20 cellular contexts compared by ENCODE assay signal in genomic region chr6:38571721-38572120, GRCh38.
DNase-seq lines count a peak whose midpoint lies in the region; ATAC-seq and TF ChIP-seq lines count a peak whose summit lies in the region.
"Had no signal": no experiment of that assay in that cellular context is flagged by ENCODE, and none has a peak within 500 bp of the region (broad histone marks: within the 10 kb centered on the region; RNA-seq: fewer than 3 reads in every experiment).

No MANE protein-coding gene starts in this region.

- H3K27ac Mint-ChIP-seq in stimulated activated naive B cell treated with anti-CD40 and anti-IgM and Interleukin-4, amounts not matched to agents 10 μg/mL and 1 μg/mL and 100 μg/mL, for 72 hours: peak overlapping the region; percentile 90
- H3K27ac Mint-ChIP-seq: type B pancreatic cell had no signal

- H3K4me2 ChIP-seq in OCI-LY7 (ENCODE audit: low read length): peak overlapping the region; percentile 41; the same call in 1 of the 2 replicates

- H2AFZ ChIP-seq in OCI-LY7 (ENCODE audit: low read length): no peak overlapping the region; the same call in 1 of the 2 replicates

- peak overlapping the region; percentile 47 for H3K4me3 Mint-ChIP-seq in activated T-cell treated with anti-CD3 and anti-CD28 coated beads, Interleukin-2, amount 50 U/mL, for 4 hours
- peak overlapping the region; percentile 73 to 77 for H3K4me3 Mint-ChIP-seq in stimulated activated naive B cell treated with anti-CD40 and anti-IgM and Interleukin-4, amounts not matched to agents 10 μg/mL and 1 μg/mL and 100 μg/mL, for 72 hours
- H3K4me3 Mint-ChIP-seq: type B pancreatic cell had no signal

- H3K36me3 Mint-ChIP-seq in activated T-cell treated with anti-CD3 and anti-CD28 coated beads, Interleukin-2, amount 50 U/mL, for 4 hours (ENCODE audit: insufficient read depth): peaks cover 27% of the 10 kb centered on the region
- peaks cover 2 to 14% of the 10 kb centered on the region in 2 donors for H3K36me3 Mint-ChIP-seq in stimulated activated naive B cell treated with anti-CD40 and anti-IgM and Interleukin-4, amounts not matched to agents 10 μg/mL and 1 μg/mL and 100 μg/mL, for 72 hours

- no peak overlapping the region for H3K4me3 ChIP-seq in OCI-LY7 (ENCODE audit: low read depth, low read length, poor library complexity, severe bottlenecking)
- H3K4me3 ChIP-seq: heart right ventricle had no signal

- no peaks in the 10 kb centered on the region for H3K36me3 ChIP-seq in OCI-LY7 (ENCODE audit: insufficient read depth, low read length)

- H3K4me1 Mint-ChIP-seq in activated T-cell treated with anti-CD3 and anti-CD28 coated beads, Interleukin-2, amount 50 U/mL, for 4 hours (ENCODE audit: low read depth): peaks cover 20% of the 10 kb centered on the region
- H3K4me1 Mint-ChIP-seq in stimulated activated naive B cell treated with anti-CD40 and anti-IgM and Interleukin-4, amounts not matched to agents 10 μg/mL and 1 μg/mL and 100 μg/mL, for 72 hours: peaks cover 14 to 28% of the 10 kb centered on the region in 2 donors

- ATAC-seq in activated T-cell treated with anti-CD3 and anti-CD28 coated beads, Interleukin-2, amount 50 U/mL, for 4 hours: peak in 1 of 2 donors; percentile 14
- ATAC-seq in stimulated activated naive B cell treated with anti-CD40 and anti-IgM and Interleukin-4, amounts not matched to agents 10 μg/mL and 1 μg/mL and 100 μg/mL, for 72 hours (replicated peaks): peak; percentile 23 to 45
- ATAC-seq in Right ventricle myocardium superior (ENCODE audit: poor library complexity): no peak
- ATAC-seq: esophagus mucosa, HCT116, Panc1 had no signal

- H3K9me2 ChIP-seq in OCI-LY7 (ENCODE audit: insufficient read depth, low read length): no peaks in the 10 kb centered on the region

- H3K9me3 ChIP-seq in OCI-LY7 (ENCODE audit: low read length): no peaks in the 10 kb centered on the region
- H3K9me3 ChIP-seq: heart right ventricle had no signal

- no peaks in the 10 kb centered on the region for H4K20me1 ChIP-seq in OCI-LY7 (ENCODE audit: insufficient read depth, low read length)

- CTCF ChIA-PET in OCI-LY7 (lab: Charles Lee; ENCODE audit: unreplicated experiment): no interaction called here

- H3K27ac ChIP-seq in OCI-LY7 (ENCODE audit: low read depth, low read length, poor library complexity, severe bottlenecking) (no peak overlapping the region), caudate nucleus (ENCODE audit: low read depth, low read length) (no peak overlapping the region)

- POLR2A ChIA-PET in OCI-LY7 (lab: Charles Lee): no interaction called here

- no peaks in the 10 kb centered on the region for H3K9me3 Mint-ChIP-seq in activated T-cell treated with anti-CD3 and anti-CD28 coated beads, Interleukin-2, amount 50 U/mL, for 4 hours
- H3K9me3 Mint-ChIP-seq in stimulated activated naive B cell treated with anti-CD40 and anti-IgM and Interleukin-4, amounts not matched to agents 10 μg/mL and 1 μg/mL and 100 μg/mL, for 72 hours: no peaks in the 10 kb centered on the region

- no peak for DNase-seq in activated T-cell treated with anti-CD3 and anti-CD28 coated beads, Interleukin-2, amount 50 U/mL, for 4 hours
- DNase-seq in activated T-cell treated with anti-CD3 and anti-CD28 coated beads, Interleukin-2, amount 50 U/mL, for 48 hours: no peak
- DNase-seq in OCI-LY7 (ENCODE audit: low spot score): no peak
- peak; percentile 18 for DNase-seq in cerebellar cortex (ENCODE audit: low spot score)
- no peak for DNase-seq in stimulated activated naive B cell treated with anti-CD40 and anti-IgM and Interleukin-4, amounts not matched to agents 10 μg/mL and 1 μg/mL and 100 μg/mL, for 72 hours
- no peak for DNase-seq in D341Med (ENCODE audit: low spot score)
- DNase-seq in caudate nucleus (lab: John Stamatoyannopoulos, UW): no peak
- DNase-seq in Right ventricle myocardium superior: no peak
- DNase-seq: cortex of kidney; GDM1; heart right ventricle; kidney; midbrain; NCI-H2107; NCI-H774; stimulated activated CD4-positive, alpha-beta T cell treated with anti-CD3 and anti-CD28 coated beads, Interleukin-4, amount 100 ng/mL, for 4 hours had no signal

- intact Hi-C loops in OCI-LY7 (cut with micrococcal nuclease; ENCODE audit: unreplicated experiment) (loop anchor here (2.0 kb wide), 1 partner anchor 77 kb away; no protein-coding TSS in a partner anchor), Right ventricle myocardium superior (cut with DNase I) (no loop called here)

- BruUV-seq in OCI-LY7 (replicated peaks; lab: Mats Ljungman, UMichigan): no TSS peak

- H3K27me3 Mint-ChIP-seq in activated T-cell treated with anti-CD3 and anti-CD28 coated beads, Interleukin-2, amount 50 U/mL, for 4 hours (ENCODE audit: low read depth): no peaks in the 10 kb centered on the region
- no peaks in the 10 kb centered on the region for H3K27me3 Mint-ChIP-seq in stimulated activated naive B cell treated with anti-CD40 and anti-IgM and Interleukin-4, amounts not matched to agents 10 μg/mL and 1 μg/mL and 100 μg/mL, for 72 hours
- H3K27me3 Mint-ChIP-seq: type B pancreatic cell had no signal

- no peaks in the 10 kb centered on the region for H3K79me2 ChIP-seq in OCI-LY7 (ENCODE audit: insufficient read depth, low read depth, low read length)

- H3K4me1 ChIP-seq in OCI-LY7 (ENCODE audit: insufficient read depth, low read length, poor library complexity, severe bottlenecking): peaks cover 10% of the 10 kb centered on the region

- no peak for TF ChIP-seq CTCF in OCI-LY7 (conservative IDR thresholded peaks at IDR 0.05; ENCODE audit: low read length)
